18 cellular contexts compared by ENCODE assay signal in genomic region chr4:37763164-37763444, GRCh38.
"Had no signal": no experiment of that assay in that cellular context is flagged by ENCODE, and none has a peak within 500 bp of the region (broad histone marks: within the 10 kb centered on the region; RNA-seq: fewer than 3 reads in every experiment).

No MANE protein-coding gene starts in this region.

- H3K4me3 Mint-ChIP-seq: activated CD4-positive, alpha-beta T cell treated with anti-CD3 and anti-CD28 coated beads, Interleukin-2, amount 10 ng/mL, durations not matched to agents 7 days and 5 days; activated naive CD4-positive, alpha-beta T cell treated with anti-CD3 and anti-CD28 coated beads, Interleukin-2, amount 50 U/mL, for 24 hours; activated T-cell treated with anti-CD3 and anti-CD28 coated beads, Interleukin-2, amount 50 U/mL, for 72 hours; immature natural killer cell; natural killer cell; stimulated activated naive B cell treated with anti-CD40 and anti-IgM and Interleukin-4, amounts not matched to agents 10 μg/mL and 1 μg/mL and 100 μg/mL, for 72 hours had no signal

- ATAC-seq: activated CD4-positive, CD25-positive, alpha-beta regulatory T cell treated with anti-CD3 and anti-CD28 coated beads, Interleukin-2, amount 50 U/mL, for 24 hours; natural killer cell; psoas muscle; sciatic nerve had no signal

- H3K4me3 ChIP-seq: breast epithelium, coronary artery, esophagus squamous epithelium, psoas muscle, smooth muscle cell had no signal

- H3K27ac ChIP-seq: breast epithelium, coronary artery, esophagus squamous epithelium, psoas muscle had no signal

- H3K27me3 ChIP-seq: breast epithelium, esophagus squamous epithelium had no signal

- H3K36me3 Mint-ChIP-seq: activated naive CD4-positive, alpha-beta T cell treated with anti-CD3 and anti-CD28 coated beads, Interleukin-2, amount 50 U/mL, for 24 hours; immature natural killer cell; natural killer cell had no signal

- H3K4me1 Mint-ChIP-seq: immature natural killer cell, natural killer cell had no signal

- H3K4me1 ChIP-seq: breast epithelium, psoas muscle had no signal

- H3K36me3 ChIP-seq: breast epithelium, esophagus squamous epithelium had no signal

- H3K27me3 Mint-ChIP-seq: activated CD4-positive, alpha-beta T cell treated with anti-CD3 and anti-CD28 coated beads, Interleukin-2, amount 10 ng/mL, durations not matched to agents 7 days and 5 days; activated naive CD4-positive, alpha-beta T cell treated with anti-CD3 and anti-CD28 coated beads, Interleukin-2, amount 50 U/mL, for 24 hours; stimulated activated naive B cell treated with anti-CD40 and anti-IgM and Interleukin-4, amounts not matched to agents 10 μg/mL and 1 μg/mL and 100 μg/mL, for 72 hours had no signal

- DNase-seq: activated CD4-positive, alpha-beta T cell treated with anti-CD3 and anti-CD28 coated beads, Interleukin-2, amount 10 ng/mL, durations not matched to agents 7 days and 5 days; activated CD8-positive, alpha-beta memory T cell treated with anti-CD3 and anti-CD28 coated beads, Interleukin-2, amount 50 U/mL, for 48 hours; activated gamma-delta T cell; effector memory CD4-positive, alpha-beta T cell; esophagus squamous epithelium; immature natural killer cell; natural killer cell; psoas muscle; stimulated activated CD4-positive, alpha-beta T cell treated with anti-CD3 and anti-CD28 coated beads, Interleukin-4, amount 100 ng/mL, for 4 hours; stimulated activated naive B cell treated with anti-CD40 and anti-IgM and Interleukin-4, amounts not matched to agents 10 μg/mL and 1 μg/mL and 100 μg/mL, for 72 hours had no signal

- H3K4me2 ChIP-seq: smooth muscle cell had no signal

- H3K9me3 ChIP-seq: breast epithelium, esophagus squamous epithelium, psoas muscle had no signal

- H3K9me3 Mint-ChIP-seq: activated naive CD4-positive, alpha-beta T cell treated with anti-CD3 and anti-CD28 coated beads, Interleukin-2, amount 50 U/mL, for 24 hours; immature natural killer cell; natural killer cell had no signal

- H3K27ac Mint-ChIP-seq: activated CD4-positive, alpha-beta T cell treated with anti-CD3 and anti-CD28 coated beads, Interleukin-2, amount 10 ng/mL, durations not matched to agents 7 days and 5 days; activated naive CD4-positive, alpha-beta T cell treated with anti-CD3 and anti-CD28 coated beads, Interleukin-2, amount 50 U/mL, for 24 hours; activated T-cell treated with anti-CD3 and anti-CD28 coated beads, Interleukin-2, amount 50 U/mL, for 72 hours; immature natural killer cell; natural killer cell; stimulated activated naive B cell treated with anti-CD40 and anti-IgM and Interleukin-4, amounts not matched to agents 10 μg/mL and 1 μg/mL and 100 μg/mL, for 72 hours had no signal

- FAIRE-seq: astrocyte had no signal
